Comparison of ENCODE assay signal across 18 cellular contexts in the genomic region with DNA sequence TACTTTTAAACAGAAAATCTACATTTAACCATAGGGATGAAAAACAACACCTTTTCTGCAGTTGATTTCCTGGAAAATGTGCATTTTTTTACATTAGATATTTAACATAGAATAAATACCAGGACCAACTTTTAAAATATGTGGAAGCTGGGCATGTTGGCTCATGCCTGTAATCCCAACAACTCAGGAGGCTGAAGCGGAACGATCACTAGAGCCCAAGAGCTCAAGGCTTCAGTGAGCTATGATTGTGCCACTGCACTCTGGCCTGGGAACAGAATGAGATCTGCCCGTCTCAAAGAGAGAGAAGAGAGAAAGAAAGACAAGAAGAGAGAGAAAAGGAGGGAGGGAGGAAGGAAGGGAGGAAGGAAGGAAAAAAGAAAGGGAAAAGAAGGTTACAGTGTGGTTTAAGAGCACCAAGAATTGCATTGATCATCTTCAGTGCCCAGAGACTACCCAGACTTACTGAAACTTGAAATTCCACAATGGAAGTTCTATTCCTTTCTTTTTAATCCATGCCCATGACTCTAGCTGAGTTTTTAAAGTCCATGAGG.
"Had no signal": no experiment of that assay in that cellular context is flagged by ENCODE, and none has a peak within 500 bp of the region (broad histone marks: within the 10 kb centered on the region; RNA-seq: fewer than 3 reads in every experiment).

No MANE protein-coding gene starts in this region.

- H3K36me3 ChIP-seq: gastrocnemius medialis, heart right ventricle, neutrophil, thoracic aorta, upper lobe of right lung had no signal

- H3K27ac Mint-ChIP-seq: activated naive CD4-positive, alpha-beta T cell treated with anti-CD3 and anti-CD28 coated beads, Interleukin-2, amount 50 U/mL, for 24 hours; endodermal cell; natural killer cell; stimulated activated effector memory CD8-positive, alpha-beta T cell treated with anti-CD3 and anti-CD28 coated beads, Interleukin-12 subunit alpha, Interleukin-12 subunit beta, amount 100 ng/mL, for 72 hours had no signal

- H3K27me3 ChIP-seq: gastrocnemius medialis, neutrophil, upper lobe of right lung had no signal

- H3K4me3 Mint-ChIP-seq: activated naive CD4-positive, alpha-beta T cell treated with anti-CD3 and anti-CD28 coated beads, Interleukin-2, amount 50 U/mL, for 24 hours; endodermal cell; natural killer cell; stimulated activated effector memory CD8-positive, alpha-beta T cell treated with anti-CD3 and anti-CD28 coated beads, Interleukin-12 subunit alpha, Interleukin-12 subunit beta, amount 100 ng/mL, for 72 hours had no signal

- H3K4me1 Mint-ChIP-seq: activated naive CD4-positive, alpha-beta T cell treated with anti-CD3 and anti-CD28 coated beads, Interleukin-2, amount 50 U/mL, for 24 hours; endodermal cell; natural killer cell; stimulated activated effector memory CD8-positive, alpha-beta T cell treated with anti-CD3 and anti-CD28 coated beads, Interleukin-12 subunit alpha, Interleukin-12 subunit beta, amount 100 ng/mL, for 72 hours had no signal

- H3K9me3 Mint-ChIP-seq: activated naive CD4-positive, alpha-beta T cell treated with anti-CD3 and anti-CD28 coated beads, Interleukin-2, amount 50 U/mL, for 24 hours; endodermal cell; natural killer cell; stimulated activated effector memory CD8-positive, alpha-beta T cell treated with anti-CD3 and anti-CD28 coated beads, Interleukin-12 subunit alpha, Interleukin-12 subunit beta, amount 100 ng/mL, for 72 hours had no signal

- H3K4me3 ChIP-seq: dorsolateral prefrontal cortex, gastrocnemius medialis, heart right ventricle, thoracic aorta, upper lobe of right lung had no signal

- DNase-seq: activated CD4-positive, alpha-beta T cell treated with anti-CD3 and anti-CD28 coated beads, Interleukin-2, amount 50 U/mL, for 48 hours; activated gamma-delta T cell; caudate nucleus; dorsolateral prefrontal cortex; endodermal cell; gastrocnemius medialis; heart right ventricle; mesendoderm; natural killer cell; stimulated activated CD4-positive, alpha-beta T cell treated with anti-CD3 and anti-CD28 coated beads, Interleukin-4, amount 100 ng/mL, for 24 hours; SW 1271; upper lobe of right lung had no signal

- H3K36me3 Mint-ChIP-seq: natural killer cell; stimulated activated effector memory CD8-positive, alpha-beta T cell treated with anti-CD3 and anti-CD28 coated beads, Interleukin-12 subunit alpha, Interleukin-12 subunit beta, amount 100 ng/mL, for 72 hours had no signal

- ATAC-seq: gastrocnemius medialis; heart right ventricle; natural killer cell; sciatic nerve; stimulated activated effector memory CD8-positive, alpha-beta T cell treated with anti-CD3 and anti-CD28 coated beads, Interleukin-12 subunit alpha, Interleukin-12 subunit beta, amount 100 ng/mL, for 72 hours; upper lobe of right lung had no signal

- H3K9me3 ChIP-seq: gastrocnemius medialis, heart right ventricle, neutrophil, thoracic aorta, upper lobe of right lung had no signal

- H3K27ac ChIP-seq: dorsolateral prefrontal cortex, gastrocnemius medialis, heart right ventricle, neutrophil, parathyroid adenoma, thoracic aorta, upper lobe of right lung had no signal

- H3K4me1 ChIP-seq: gastrocnemius medialis, heart right ventricle, parathyroid adenoma, upper lobe of right lung had no signal
